Comparison of ENCODE assay signal across 9 cellular contexts in the genomic region with DNA sequence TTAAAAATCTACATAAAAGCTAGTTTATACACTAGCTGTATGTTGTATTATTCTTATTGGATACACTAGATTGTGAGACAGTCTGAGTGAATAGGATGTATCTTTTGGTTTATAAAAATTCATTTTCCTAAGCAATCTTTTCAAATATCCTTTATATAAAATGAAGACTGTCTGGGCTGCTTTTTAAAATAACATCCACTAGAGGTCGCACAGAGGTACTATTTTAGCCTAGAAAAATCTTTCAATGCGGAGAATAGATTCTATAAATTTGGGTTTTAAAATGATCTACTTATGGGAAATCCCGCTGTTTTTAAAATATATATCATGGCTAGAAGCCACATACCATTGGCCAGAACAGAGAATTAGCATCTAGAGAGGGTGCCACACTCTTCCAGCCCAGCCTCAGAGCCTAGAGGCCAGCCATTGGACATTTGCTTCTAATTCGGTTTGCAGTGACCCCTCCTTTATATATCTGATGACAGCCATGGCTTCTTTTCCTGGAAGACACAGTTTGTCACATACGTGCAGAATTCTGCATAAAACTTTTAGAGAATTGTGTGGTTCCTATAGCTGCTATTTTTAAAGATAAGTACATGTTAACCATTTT. TPM values are rescaled to one million over a fixed set of nuclear protein-coding genes. Genes with fewer than 3 reads are reported as not detected.
DNase-seq lines count a peak whose midpoint lies in the region; ATAC-seq and TF ChIP-seq lines count a peak whose summit lies in the region.
"Had no signal": no experiment of that assay in that cellular context is flagged by ENCODE, and none has a peak within 500 bp of the region (broad histone marks: within the 10 kb centered on the region; RNA-seq: fewer than 3 reads in every experiment).

No MANE protein-coding gene starts in this region.

- intact Hi-C loops in psoas muscle (cut with DNase I): loop anchor here (2.0 to 5.0 kb wide), 4 partner anchors 43 to 83 kb away; no protein-coding TSS in a partner anchor

- no peaks in the 10 kb centered on the region for H3K4me1 ChIP-seq in psoas muscle

- H3K27ac ChIP-seq in psoas muscle: no peak overlapping the region

- WGBS in psoas muscle, 3 donors: 6 to 19% (median 14%) methylated on average over 5 of the region's 5 CpGs

- DNase-seq in NCI-H2107 treated with DMSO at 0.1 percent for 48 hours (lab: John Stamatoyannopoulos, UW; ENCODE audit: unreplicated experiment) (peak; percentile 22), NCI-H2107 (lab: John Stamatoyannopoulos, UW) (no peak), RPMI7951 (ENCODE audit: low read depth) (peak; percentile 33), fibroblast of mammary gland (ENCODE audit: low read depth) (peak; percentile 49), psoas muscle (no peak), HK-2 (ENCODE audit: unreplicated experiment) (no peak)
- DNase-seq in stimulated activated CD4-positive, alpha-beta T cell treated with anti-CD3 and anti-CD28 coated beads, Interleukin-15, amount 100 ng/mL, for 24 hours: no peak

- TF ChIP-seq CTCF in fibroblast of mammary gland (conservative IDR thresholded peaks at IDR 0.05; ENCODE audit: control insufficient read depth, insufficient read depth, low read depth, low read length) (peak; percentile 55), psoas muscle (IDR thresholded peaks at IDR 0.05) (peak; percentile 71)

- no peaks in the 10 kb centered on the region for H3K9me3 ChIP-seq in psoas muscle

- ATAC-seq in HG03571 (IDR thresholded peaks at IDR 0.05; ENCODE audit: unreplicated experiment): peak; percentile 45
- peak in 1 of 4 donors; percentile 76 for ATAC-seq in psoas muscle

- no peaks in the 10 kb centered on the region for H3K27me3 ChIP-seq in psoas muscle (ENCODE audit: insufficient read depth in 3 of 3, low read length in 2 of 3)

- no peaks in the 10 kb centered on the region for H3K36me3 ChIP-seq in psoas muscle (ENCODE audit: insufficient read depth in 1 of 2, low read depth in 1 of 2)

- H3K4me3 ChIP-seq in fibroblast of mammary gland (ENCODE audit: control insufficient read depth, low read depth, low read length) (no peak overlapping the region), psoas muscle (no peak overlapping the region)

RNA-seq across cellular contexts. Expression of gene C11orf97, which starts 7.3 kb away (rescaled TPM):
- not detected in 2 replicates for total RNA-seq in RPMI7951 (2014; rRNA removed; shearing (Covaris generic))
- not detected for total RNA-seq in psoas muscle
- polyA plus RNA-seq in psoas muscle: under 1 TPM in 1 of 3 donors, not detected in 2; 0.06 TPM
- total RNA-seq: Daoy had no signal

RNA-seq across cellular contexts. Expression of gene FUT4, which starts 24.1 kb away (rescaled TPM):
- total RNA-seq in RPMI7951 (2014; rRNA removed; shearing (Covaris generic)): 2.4 TPM in 2 replicates
- 1 to 10 TPM; 1.1 to 2.2 (median 1.4) TPM for total RNA-seq in psoas muscle
- 1 to 10 TPM in 2 of 3 donors, under 1 TPM in 1; 0.37 to 1.9 (median 1.1) TPM for polyA plus RNA-seq in psoas muscle

RNA-seq across cellular contexts. Expression of gene ANKRD49, which starts 25.8 kb away (rescaled TPM):
- 18.1 and 24.2 TPM in 2 replicates for total RNA-seq in RPMI7951 (2014; rRNA removed; shearing (Covaris generic))
- 10 to 100 TPM in 1 of 4 donors, 1 to 10 TPM in 3; 5.4 to 13.7 (median 5.7) TPM for total RNA-seq in psoas muscle
- polyA plus RNA-seq in psoas muscle: 10 to 100 TPM in 2 of 3 donors, 1 to 10 TPM in 1; 9.7 to 37.9 (median 12.3) TPM

RNA-seq across cellular contexts. Expression of gene MRE11, which starts 25.9 kb away (rescaled TPM):
- 27.0 and 30.3 TPM in 2 replicates for total RNA-seq in RPMI7951 (2014; rRNA removed; shearing (Covaris generic))
- total RNA-seq in psoas muscle: 1 to 10 TPM; 6.4 to 8.3 (median 8.1) TPM
- polyA plus RNA-seq in psoas muscle: 1 to 10 TPM; 1.9 to 9.0 (median 3.0) TPM

RNA-seq across cellular contexts. Expression of gene PIWIL4, which starts 47.6 kb away (rescaled TPM):
- total RNA-seq in RPMI7951 (2014; rRNA removed; shearing (Covaris generic)): 0.48 and 0.78 TPM in 2 replicates
- 1 to 10 TPM in 2 of 4 donors, under 1 TPM in 2; 0.47 to 1.7 (median 0.95) TPM for total RNA-seq in psoas muscle
- under 1 TPM; 0.30 to 0.65 (median 0.47) TPM for polyA plus RNA-seq in psoas muscle

Comparison
In these comparisons a context has a peak if more than half of its experiments do, and no peak if none do; other contexts are left out.
1. DNase-seq: peak in NCI-H2107 treated with DMSO at 0.1 percent for 48 hours (single experiment), RPMI7951 (single experiment) and fibroblast of mammary gland (single experiment); none in NCI-H2107 (single experiment), psoas muscle (0 of 2), stimulated activated CD4-positive, alpha-beta T cell treated with anti-CD3 and anti-CD28 coated beads, Interleukin-15, amount 100 ng/mL, for 24 hours (single experiment) and HK-2 (single experiment).